Comparison of ENCODE assay signal across 9 cellular contexts in genomic region chr1:202112864-202113689, GRCh38. TPM values are rescaled to one million over a fixed set of nuclear protein-coding genes. Genes with fewer than 3 reads are reported as not detected.
DNase-seq lines count a peak whose midpoint lies in the region; ATAC-seq and TF ChIP-seq lines count a peak whose summit lies in the region.
"Had no signal": no experiment of that assay in that cellular context is flagged by ENCODE, and none has a peak within 500 bp of the region (broad histone marks: within the 10 kb centered on the region; RNA-seq: fewer than 3 reads in every experiment).

No MANE protein-coding gene starts in this region.

- H3K36me3 ChIP-seq in lower lobe of right lung: no peaks in the 10 kb centered on the region

- peak; percentile 33 for DNase-seq in DMS79 treated with DMSO at 0.1 percent for 48 hours (lab: John Stamatoyannopoulos, UW)
- no peak for DNase-seq in DMS79 (lab: John Stamatoyannopoulos, UW)
- DNase-seq in cardiac fibroblast (ENCODE audit: low read depth in 2 of 2): peak; percentile 18 to 45
- DNase-seq in lower lobe of right lung: no peak
- DNase-seq in type B pancreatic cell (ENCODE audit: extremely low spot score, unreplicated experiment): no peak

- no peaks in the 10 kb centered on the region for H3K27me3 Mint-ChIP-seq in type B pancreatic cell
- H3K27me3 Mint-ChIP-seq: activated naive CD8-positive, alpha-beta T cell had no signal

- peak overlapping the region; percentile 36 for H3K27ac ChIP-seq in lower lobe of right lung

- H3K9me3 ChIP-seq in lower lobe of right lung: no peaks in the 10 kb centered on the region

- no peak for TF ChIP-seq CTCF in cardiac fibroblast (IDR thresholded peaks at IDR 0.05; ENCODE audit: low read depth, low read length)
- no peak for TF ChIP-seq CTCF in lower lobe of right lung (IDR thresholded peaks at IDR 0.05)
- TF ChIP-seq CTCF in type B pancreatic cell (conservative IDR thresholded peaks at IDR 0.05): no peak

- peaks cover 38% of the 10 kb centered on the region for H3K4me1 Mint-ChIP-seq in type B pancreatic cell (ENCODE audit: unreplicated experiment)

- H3K4me3 ChIP-seq in cardiac fibroblast (replicated peaks in 1 of 2; ENCODE audit: low read depth in 2 of 2, low read length in 2 of 2) (no peak overlapping the region), lower lobe of right lung (no peak overlapping the region)

- intact Hi-C loops in lower lobe of right lung (cut with DNase I): loop anchor here (10.0 kb wide), 1 partner anchor 108 kb away; no protein-coding TSS in a partner anchor

- H3K27me3 ChIP-seq in lower lobe of right lung (ENCODE audit: low read depth): no peaks in the 10 kb centered on the region

- H3K36me3 Mint-ChIP-seq in type B pancreatic cell: no peaks in the 10 kb centered on the region
- H3K36me3 Mint-ChIP-seq: activated naive CD8-positive, alpha-beta T cell had no signal

- H3K9me3 Mint-ChIP-seq in type B pancreatic cell: no peaks in the 10 kb centered on the region

- peak overlapping the region; percentile 33 for H3K4me3 Mint-ChIP-seq in type B pancreatic cell
- H3K4me3 Mint-ChIP-seq: activated naive CD8-positive, alpha-beta T cell had no signal

- H3K4me1 ChIP-seq in lower lobe of right lung: peaks cover 11% of the 10 kb centered on the region

- ATAC-seq in lower lobe of right lung (peak; percentile 65 to 75), GM19351 (IDR thresholded peaks at IDR 0.05; ENCODE audit: unreplicated experiment) (no peak), GM21528 (IDR thresholded peaks at IDR 0.05; ENCODE audit: low FRiP score, unreplicated experiment) (no peak), HG03175 (IDR thresholded peaks at IDR 0.05; ENCODE audit: unreplicated experiment) (no peak)

- H3K27ac Mint-ChIP-seq in type B pancreatic cell: peak overlapping the region; percentile 93
- H3K27ac Mint-ChIP-seq: activated naive CD8-positive, alpha-beta T cell had no signal

RNA-seq across cellular contexts. Expression of gene GPR37L1, which starts 9.6 kb away (rescaled TPM):
- total RNA-seq in lower lobe of right lung (0.06 TPM), type B pancreatic cell (ENCODE audit: low replicate concordance) (0.12 and 0.24 TPM in 2 replicates)

RNA-seq across cellular contexts. Expression of gene ARL8A, which starts 31.5 kb away (rescaled TPM):
- total RNA-seq in lower lobe of right lung: 98.0 TPM
- 58.6 and 69.1 TPM in 2 replicates for total RNA-seq in type B pancreatic cell (ENCODE audit: low replicate concordance)

RNA-seq across cellular contexts. Expression of gene PTPN7, which starts 47.3 kb away (rescaled TPM):
- total RNA-seq in lower lobe of right lung: 8.5 TPM
- total RNA-seq in type B pancreatic cell (ENCODE audit: low replicate concordance): 0.29 TPM in 1 of 2 replicates, not detected in the other

Comparison
In these comparisons a context has a peak if more than half of its experiments do, and no peak if none do; other contexts are left out.
1. DNase-seq: peak in DMS79 treated with DMSO at 0.1 percent for 48 hours (single experiment) and cardiac fibroblast (2 of 2); none in DMS79 (single experiment), lower lobe of right lung (single experiment) and type B pancreatic cell (single experiment).
2. ATAC-seq: peak in lower lobe of right lung (2 of 2); none in GM19351 (single experiment), GM21528 (single experiment) and HG03175 (single experiment).